ENCODE assay signal across 1 cellular context in the genomic region with DNA sequence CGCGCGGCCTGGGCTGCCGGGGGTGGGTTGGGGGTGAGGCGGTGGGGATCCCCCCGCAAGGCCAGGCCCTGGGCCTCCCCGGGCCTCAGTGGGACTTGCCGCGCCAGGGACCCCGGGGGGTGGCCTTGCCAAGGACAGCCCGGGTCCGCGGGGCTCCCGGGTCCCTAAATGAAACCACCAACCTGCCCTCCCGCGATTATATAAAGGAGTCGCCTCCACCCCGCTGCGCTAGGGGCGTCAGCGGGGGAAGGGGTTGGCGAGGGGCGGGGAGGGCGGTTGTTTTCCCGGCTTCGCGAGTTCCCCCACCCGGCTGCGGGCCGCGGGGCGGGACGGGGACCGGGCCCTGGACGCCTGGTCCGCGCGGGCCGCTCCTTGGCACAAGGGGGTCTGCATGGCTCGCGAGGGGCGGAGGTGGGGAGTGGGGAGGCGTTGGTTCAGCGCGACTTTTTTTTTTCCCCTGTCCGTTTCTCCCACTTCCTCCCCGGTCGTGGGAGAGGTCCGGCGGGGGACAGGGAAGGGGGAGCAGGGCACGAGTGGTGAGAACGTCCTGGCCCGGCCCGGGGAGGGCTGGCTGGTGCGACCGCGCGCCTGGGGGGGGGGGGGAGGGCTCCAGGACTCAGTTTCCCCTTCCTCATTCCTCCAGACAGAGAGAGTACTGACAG.
TF ChIP-seq lines count a peak whose summit lies in the region.

No MANE protein-coding gene starts in this region.

TF ChIP-seq in HepG2, 621 proteins besides CTCF, POLR2A, EP300 and RAD21 (continued from another document):
- TF ChIP-seq ZNF574 (CRISPR knock-in tag; IDR thresholded peaks at IDR 0.05) (peak; percentile 16; the same call in 1 of the 2 replicates), HDAC1 (CRISPR knock-in tag; IDR thresholded peaks at IDR 0.05) (peak; percentile 43), RXRB (CRISPR knock-in tag; IDR thresholded peaks at IDR 0.05; ENCODE audit: borderline replicate concordance) (no peak), HOXA3 (CRISPR knock-in tag; IDR thresholded peaks at IDR 0.05) (peak; percentile 28; the same call in 1 of the 2 replicates), ZNF20 (CRISPR knock-in tag; IDR thresholded peaks at IDR 0.05) (no peak), ZNF777 (CRISPR knock-in tag; IDR thresholded peaks at IDR 0.05) (peak; percentile 47; the same call in 1 of the 2 replicates), UBTF (CRISPR knock-in tag; IDR thresholded peaks at IDR 0.05) (peak; percentile 34; the same call in 1 of the 2 replicates), ZFY (CRISPR knock-in tag; IDR thresholded peaks at IDR 0.05) (no peak; the same call in none of the 2 replicates), ZBTB10 (CRISPR knock-in tag; IDR thresholded peaks at IDR 0.05; ENCODE audit: borderline replicate concordance) (0 out of 2 replicates have a peak, but pooled peaks have one; percentile 76), MED8 (CRISPR knock-in tag; IDR thresholded peaks at IDR 0.05; ENCODE audit: insufficient replicate concordance) (no peak), HNRNPK (IDR thresholded peaks at IDR 0.05; ENCODE audit: low read depth, low read length, poor library complexity, severe bottlenecking) (peak; percentile 68), KAT8 (CRISPR knock-in tag; IDR thresholded peaks at IDR 0.05) (peak; percentile 14; the same call in 1 of the 2 replicates), BRD4 (CRISPR knock-in tag; IDR thresholded peaks at IDR 0.05) (no peak)
